In the genomic region with DNA sequence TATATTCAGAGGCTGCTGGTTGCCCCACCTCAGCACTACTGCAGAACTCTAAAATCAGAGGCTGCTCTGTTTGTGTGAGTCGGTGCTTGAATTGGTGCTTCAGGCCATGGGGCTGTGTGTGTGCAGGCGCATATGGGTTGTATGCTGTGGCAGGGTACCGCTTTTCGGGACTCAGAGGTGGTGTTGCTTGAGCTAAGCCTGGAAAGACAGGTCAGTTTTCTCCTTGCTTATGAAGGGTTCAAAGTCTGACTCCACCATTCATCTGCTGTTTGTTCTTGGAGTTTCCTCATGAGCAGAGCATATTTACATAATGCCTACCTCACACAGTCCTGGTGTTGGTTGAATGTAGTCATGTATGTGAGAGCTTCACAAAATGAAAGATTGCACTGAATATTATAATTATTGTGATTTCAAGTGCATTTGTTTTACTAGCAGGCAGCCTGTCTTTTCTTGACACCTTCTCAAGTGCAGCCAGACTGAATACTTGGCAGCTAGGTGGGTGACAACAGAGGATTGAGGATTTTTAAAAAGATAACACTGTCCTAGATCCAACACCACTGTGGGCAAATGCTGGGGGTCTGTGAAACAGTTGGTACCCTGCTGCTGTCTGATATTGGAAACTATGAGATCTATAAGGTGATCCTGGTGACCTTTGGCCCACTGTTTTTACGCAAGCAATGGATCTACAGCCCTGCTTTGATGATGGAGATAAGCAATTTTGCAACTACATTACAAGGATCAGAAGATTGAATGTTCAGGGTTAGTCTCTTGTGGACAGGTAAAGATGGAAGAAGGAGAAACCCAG, we compare ENCODE assay signal across 1 cellular context.
A peak's percentile ranks its signal among the peaks of the same experiment; 100 is the strongest.
TF ChIP-seq lines count a peak whose summit lies in the region.

No MANE protein-coding gene starts in this region.

TF ChIP-seq in HepG2, 621 proteins besides CTCF, POLR2A, EP300 and RAD21 (continued from another document and continues in another):
- TF ChIP-seq ZNF83 (CRISPR knock-in tag; IDR thresholded peaks at IDR 0.05; ENCODE audit: borderline replicate concordance) (no peak), STAT5B (CRISPR knock-in tag; IDR thresholded peaks at IDR 0.05) (no peak), ONECUT2 (CRISPR knock-in tag; IDR thresholded peaks at IDR 0.05) (0 out of 2 replicates have a peak, but pooled peaks have one; percentile 46), ELF4 (CRISPR knock-in tag; IDR thresholded peaks at IDR 0.05; ENCODE audit: borderline replicate concordance) (no peak), MZF1 (CRISPR knock-in tag; IDR thresholded peaks at IDR 0.05; ENCODE audit: borderline replicate concordance) (no peak), TAF1 (CRISPR knock-in tag; IDR thresholded peaks at IDR 0.05) (peak; percentile 17; the same call in 1 of the 2 replicates), CBX1 (IDR thresholded peaks at IDR 0.05; ENCODE audit: low read depth) (no peak), HNRNPL (IDR thresholded peaks at IDR 0.05; ENCODE audit: low read depth, low read length) (no peak), WIZ (CRISPR knock-in tag; IDR thresholded peaks at IDR 0.05) (no peak), KDM2A (CRISPR knock-in tag; IDR thresholded peaks at IDR 0.05; ENCODE audit: borderline replicate concordance, low read depth) (0 out of 2 replicates have a peak, but pooled peaks have one; percentile 22), FOXK2 (IDR thresholded peaks at IDR 0.05) (0 out of 2 replicates have a peak, but pooled peaks have one; percentile 17), ZNF33B (CRISPR knock-in tag; IDR thresholded peaks at IDR 0.05) (no peak; the same call in 1 of the 2 replicates), MYC (CRISPR knock-in tag; IDR thresholded peaks at IDR 0.05; ENCODE audit: borderline replicate concordance) (peak; percentile 30; the same call in 1 of the 2 replicates), ZBTB21 (CRISPR knock-in tag; IDR thresholded peaks at IDR 0.05) (no peak), SMC3 (IDR thresholded peaks at IDR 0.05; ENCODE audit: low read length) (no peak), ZNF337 (CRISPR knock-in tag; IDR thresholded peaks at IDR 0.05; ENCODE audit: borderline replicate concordance, low read depth) (no peak; the same call in 1 of the 2 replicates), ATF1 (CRISPR knock-in tag; IDR thresholded peaks at IDR 0.05) (peak; percentile 67; the same call in 1 of the 2 replicates), KLF12 (CRISPR knock-in tag; IDR thresholded peaks at IDR 0.05; ENCODE audit: borderline replicate concordance) (peak; percentile 45; the same call in 1 of the 2 replicates), ZNF510 (CRISPR knock-in tag; IDR thresholded peaks at IDR 0.05; ENCODE audit: low read depth) (no peak)
- TF ChIP-seq, protein P1, sequence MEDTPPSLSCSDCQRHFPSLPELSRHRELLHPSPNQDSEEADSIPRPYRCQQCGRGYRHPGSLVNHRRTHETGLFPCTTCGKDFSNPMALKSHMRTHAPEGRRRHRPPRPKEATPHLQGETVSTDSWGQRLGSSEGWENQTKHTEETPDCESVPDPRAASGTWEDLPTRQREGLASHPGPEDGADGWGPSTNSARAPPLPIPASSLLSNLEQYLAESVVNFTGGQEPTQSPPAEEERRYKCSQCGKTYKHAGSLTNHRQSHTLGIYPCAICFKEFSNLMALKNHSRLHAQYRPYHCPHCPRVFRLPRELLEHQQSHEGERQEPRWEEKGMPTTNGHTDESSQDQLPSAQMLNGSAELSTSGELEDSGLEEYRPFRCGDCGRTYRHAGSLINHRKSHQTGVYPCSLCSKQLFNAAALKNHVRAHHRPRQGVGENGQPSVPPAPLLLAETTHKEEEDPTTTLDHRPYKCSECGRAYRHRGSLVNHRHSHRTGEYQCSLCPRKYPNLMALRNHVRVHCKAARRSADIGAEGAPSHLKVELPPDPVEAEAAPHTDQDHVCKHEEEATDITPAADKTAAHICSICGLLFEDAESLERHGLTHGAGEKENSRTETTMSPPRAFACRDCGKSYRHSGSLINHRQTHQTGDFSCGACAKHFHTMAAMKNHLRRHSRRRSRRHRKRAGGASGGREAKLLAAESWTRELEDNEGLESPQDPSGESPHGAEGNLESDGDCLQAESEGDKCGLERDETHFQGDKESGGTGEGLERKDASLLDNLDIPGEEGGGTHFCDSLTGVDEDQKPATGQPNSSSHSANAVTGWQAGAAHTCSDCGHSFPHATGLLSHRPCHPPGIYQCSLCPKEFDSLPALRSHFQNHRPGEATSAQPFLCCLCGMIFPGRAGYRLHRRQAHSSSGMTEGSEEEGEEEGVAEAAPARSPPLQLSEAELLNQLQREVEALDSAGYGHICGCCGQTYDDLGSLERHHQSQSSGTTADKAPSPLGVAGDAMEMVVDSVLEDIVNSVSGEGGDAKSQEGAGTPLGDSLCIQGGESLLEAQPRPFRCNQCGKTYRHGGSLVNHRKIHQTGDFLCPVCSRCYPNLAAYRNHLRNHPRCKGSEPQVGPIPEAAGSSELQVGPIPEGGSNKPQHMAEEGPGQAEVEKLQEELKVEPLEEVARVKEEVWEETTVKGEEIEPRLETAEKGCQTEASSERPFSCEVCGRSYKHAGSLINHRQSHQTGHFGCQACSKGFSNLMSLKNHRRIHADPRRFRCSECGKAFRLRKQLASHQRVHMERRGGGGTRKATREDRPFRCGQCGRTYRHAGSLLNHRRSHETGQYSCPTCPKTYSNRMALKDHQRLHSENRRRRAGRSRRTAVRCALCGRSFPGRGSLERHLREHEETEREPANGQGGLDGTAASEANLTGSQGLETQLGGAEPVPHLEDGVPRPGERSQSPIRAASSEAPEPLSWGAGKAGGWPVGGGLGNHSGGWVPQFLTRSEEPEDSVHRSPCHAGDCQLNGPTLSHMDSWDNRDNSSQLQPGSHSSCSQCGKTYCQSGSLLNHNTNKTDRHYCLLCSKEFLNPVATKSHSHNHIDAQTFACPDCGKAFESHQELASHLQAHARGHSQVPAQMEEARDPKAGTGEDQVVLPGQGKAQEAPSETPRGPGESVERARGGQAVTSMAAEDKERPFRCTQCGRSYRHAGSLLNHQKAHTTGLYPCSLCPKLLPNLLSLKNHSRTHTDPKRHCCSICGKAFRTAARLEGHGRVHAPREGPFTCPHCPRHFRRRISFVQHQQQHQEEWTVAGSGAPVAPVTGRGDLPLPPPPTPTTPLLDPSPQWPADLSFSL (CRISPR knock-in tag; IDR thresholded peaks at IDR 0.05): no peak; the same call in 1 of the 2 replicates
- TF ChIP-seq, protein P2, sequence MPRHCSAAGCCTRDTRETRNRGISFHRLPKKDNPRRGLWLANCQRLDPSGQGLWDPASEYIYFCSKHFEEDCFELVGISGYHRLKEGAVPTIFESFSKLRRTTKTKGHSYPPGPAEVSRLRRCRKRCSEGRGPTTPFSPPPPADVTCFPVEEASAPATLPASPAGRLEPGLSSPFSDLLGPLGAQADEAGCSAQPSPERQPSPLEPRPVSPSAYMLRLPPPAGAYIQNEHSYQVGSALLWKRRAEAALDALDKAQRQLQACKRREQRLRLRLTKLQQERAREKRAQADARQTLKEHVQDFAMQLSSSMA (CRISPR knock-in tag; IDR thresholded peaks at IDR 0.05): no peak
- TF ChIP-seq, protein P3, sequence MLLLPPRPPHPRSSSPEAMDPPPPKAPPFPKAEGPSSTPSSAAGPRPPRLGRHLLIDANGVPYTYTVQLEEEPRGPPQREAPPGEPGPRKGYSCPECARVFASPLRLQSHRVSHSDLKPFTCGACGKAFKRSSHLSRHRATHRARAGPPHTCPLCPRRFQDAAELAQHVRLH (CRISPR knock-in tag; IDR thresholded peaks at IDR 0.05; ENCODE audit: borderline replicate concordance, low read depth): no peak
- TF ChIP-seq, protein P4, sequence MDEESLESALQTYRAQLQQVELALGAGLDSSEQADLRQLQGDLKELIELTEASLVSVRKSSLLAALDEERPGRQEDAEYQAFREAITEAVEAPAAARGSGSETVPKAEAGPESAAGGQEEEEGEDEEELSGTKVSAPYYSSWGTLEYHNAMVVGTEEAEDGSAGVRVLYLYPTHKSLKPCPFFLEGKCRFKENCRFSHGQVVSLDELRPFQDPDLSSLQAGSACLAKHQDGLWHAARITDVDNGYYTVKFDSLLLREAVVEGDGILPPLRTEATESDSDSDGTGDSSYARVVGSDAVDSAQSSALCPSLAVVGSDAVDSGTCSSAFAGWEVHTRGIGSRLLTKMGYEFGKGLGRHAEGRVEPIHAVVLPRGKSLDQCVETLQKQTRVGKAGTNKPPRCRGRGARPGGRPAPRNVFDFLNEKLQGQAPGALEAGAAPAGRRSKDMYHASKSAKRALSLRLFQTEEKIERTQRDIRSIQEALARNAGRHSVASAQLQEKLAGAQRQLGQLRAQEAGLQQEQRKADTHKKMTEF (CRISPR knock-in tag; IDR thresholded peaks at IDR 0.05): peak; percentile 44; the same call in 1 of the 2 replicates
- TF ChIP-seq, protein P5, sequence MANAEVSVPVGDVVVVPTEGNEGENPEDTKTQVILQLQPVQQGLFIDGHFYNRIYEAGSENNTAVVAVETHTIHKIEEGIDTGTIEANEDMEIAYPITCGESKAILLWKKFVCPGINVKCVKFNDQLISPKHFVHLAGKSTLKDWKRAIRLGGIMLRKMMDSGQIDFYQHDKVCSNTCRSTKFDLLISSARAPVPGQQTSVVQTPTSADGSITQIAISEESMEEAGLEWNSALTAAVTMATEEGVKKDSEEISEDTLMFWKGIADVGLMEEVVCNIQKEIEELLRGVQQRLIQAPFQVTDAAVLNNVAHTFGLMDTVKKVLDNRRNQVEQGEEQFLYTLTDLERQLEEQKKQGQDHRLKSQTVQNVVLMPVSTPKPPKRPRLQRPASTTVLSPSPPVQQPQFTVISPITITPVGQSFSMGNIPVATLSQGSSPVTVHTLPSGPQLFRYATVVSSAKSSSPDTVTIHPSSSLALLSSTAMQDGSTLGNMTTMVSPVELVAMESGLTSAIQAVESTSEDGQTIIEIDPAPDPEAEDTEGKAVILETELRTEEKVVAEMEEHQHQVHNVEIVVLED (CRISPR knock-in tag; IDR thresholded peaks at IDR 0.05; ENCODE audit: borderline replicate concordance): no peak; the same call in 1 of the 2 replicates
- TF ChIP-seq, protein P6, sequence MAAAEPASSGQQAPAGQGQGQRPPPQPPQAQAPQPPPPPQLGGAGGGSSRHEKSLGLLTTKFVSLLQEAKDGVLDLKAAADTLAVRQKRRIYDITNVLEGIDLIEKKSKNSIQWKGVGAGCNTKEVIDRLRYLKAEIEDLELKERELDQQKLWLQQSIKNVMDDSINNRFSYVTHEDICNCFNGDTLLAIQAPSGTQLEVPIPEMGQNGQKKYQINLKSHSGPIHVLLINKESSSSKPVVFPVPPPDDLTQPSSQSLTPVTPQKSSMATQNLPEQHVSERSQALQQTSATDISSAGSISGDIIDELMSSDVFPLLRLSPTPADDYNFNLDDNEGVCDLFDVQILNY (CRISPR knock-in tag; conservative IDR thresholded peaks at IDR 0.05): no peak
- TF ChIP-seq, protein P7, sequence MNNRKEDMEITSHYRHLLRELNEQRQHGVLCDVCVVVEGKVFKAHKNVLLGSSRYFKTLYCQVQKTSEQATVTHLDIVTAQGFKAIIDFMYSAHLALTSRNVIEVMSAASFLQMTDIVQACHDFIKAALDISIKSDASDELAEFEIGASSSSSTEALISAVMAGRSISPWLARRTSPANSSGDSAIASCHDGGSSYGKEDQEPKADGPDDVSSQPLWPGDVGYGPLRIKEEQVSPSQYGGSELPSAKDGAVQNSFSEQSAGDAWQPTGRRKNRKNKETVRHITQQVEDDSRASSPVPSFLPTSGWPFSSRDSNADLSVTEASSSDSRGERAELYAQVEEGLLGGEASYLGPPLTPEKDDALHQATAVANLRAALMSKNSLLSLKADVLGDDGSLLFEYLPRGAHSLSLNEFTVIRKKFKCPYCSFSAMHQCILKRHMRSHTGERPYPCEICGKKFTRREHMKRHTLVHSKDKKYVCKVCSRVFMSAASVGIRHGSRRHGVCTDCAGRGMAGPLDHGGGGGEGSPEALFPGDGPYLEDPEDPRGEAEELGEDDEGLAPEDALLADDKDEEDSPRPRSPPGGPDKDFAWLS (CRISPR knock-in tag; IDR thresholded peaks at IDR 0.05; ENCODE audit: borderline replicate concordance): no peak
- TF ChIP-seq, protein P8, sequence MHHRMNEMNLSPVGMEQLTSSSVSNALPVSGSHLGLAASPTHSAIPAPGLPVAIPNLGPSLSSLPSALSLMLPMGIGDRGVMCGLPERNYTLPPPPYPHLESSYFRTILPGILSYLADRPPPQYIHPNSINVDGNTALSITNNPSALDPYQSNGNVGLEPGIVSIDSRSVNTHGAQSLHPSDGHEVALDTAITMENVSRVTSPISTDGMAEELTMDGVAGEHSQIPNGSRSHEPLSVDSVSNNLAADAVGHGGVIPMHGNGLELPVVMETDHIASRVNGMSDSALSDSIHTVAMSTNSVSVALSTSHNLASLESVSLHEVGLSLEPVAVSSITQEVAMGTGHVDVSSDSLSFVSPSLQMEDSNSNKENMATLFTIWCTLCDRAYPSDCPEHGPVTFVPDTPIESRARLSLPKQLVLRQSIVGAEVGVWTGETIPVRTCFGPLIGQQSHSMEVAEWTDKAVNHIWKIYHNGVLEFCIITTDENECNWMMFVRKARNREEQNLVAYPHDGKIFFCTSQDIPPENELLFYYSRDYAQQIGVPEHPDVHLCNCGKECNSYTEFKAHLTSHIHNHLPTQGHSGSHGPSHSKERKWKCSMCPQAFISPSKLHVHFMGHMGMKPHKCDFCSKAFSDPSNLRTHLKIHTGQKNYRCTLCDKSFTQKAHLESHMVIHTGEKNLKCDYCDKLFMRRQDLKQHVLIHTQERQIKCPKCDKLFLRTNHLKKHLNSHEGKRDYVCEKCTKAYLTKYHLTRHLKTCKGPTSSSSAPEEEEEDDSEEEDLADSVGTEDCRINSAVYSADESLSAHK (CRISPR knock-in tag; IDR thresholded peaks at IDR 0.05; ENCODE audit: borderline replicate concordance): no peak
- TF ChIP-seq, protein P9, sequence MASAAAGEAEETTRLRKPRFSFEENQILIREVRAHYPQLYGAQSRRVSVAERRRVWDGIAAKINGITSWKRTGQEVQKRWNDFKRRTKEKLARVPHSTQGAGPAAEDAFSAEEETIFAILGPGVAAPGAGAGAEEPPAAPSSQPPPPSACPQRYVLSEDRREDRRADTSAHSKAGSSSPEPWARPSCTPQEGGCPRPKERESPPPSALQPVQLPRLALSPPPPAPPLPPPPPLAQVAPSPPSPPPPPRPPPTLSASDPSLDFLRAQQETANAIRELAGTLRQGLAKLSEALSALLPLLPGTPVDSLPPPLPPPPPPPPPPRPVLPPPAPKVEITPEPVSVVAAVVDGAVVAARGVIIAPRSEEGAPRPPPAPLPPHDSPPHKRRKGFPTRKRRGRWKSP (CRISPR knock-in tag; IDR thresholded peaks at IDR 0.05): peak; percentile 57; the same call in 1 of the 2 replicates
